7 cellular contexts compared by ENCODE assay signal in genomic region chr17:30917050-30917449, GRCh38. TPM values are rescaled to one million over a fixed set of nuclear protein-coding genes. Genes with fewer than 3 reads are reported as not detected.
"Had no signal": no experiment of that assay in that cellular context is flagged by ENCODE, and none has a peak within 500 bp of the region (broad histone marks: within the 10 kb centered on the region; RNA-seq: fewer than 3 reads in every experiment).

No MANE protein-coding gene starts in this region.

- H3K27ac ChIP-seq: HL-60, KMS-11 had no signal

- H3K4me2 ChIP-seq: KMS-11 had no signal

- FAIRE-seq: HTR-8/SVneo had no signal

- DNase-seq: IMR-90, KBM-7, KG1 had no signal

- H3K9ac ChIP-seq: KMS-11 had no signal

RNA-seq across cellular contexts. Expression of gene ADAP2, which starts 4.7 kb away (rescaled TPM):
- total RNA-seq: HT1080 had no signal
